ENCODE assay signal across 8 cellular contexts in the genomic region with DNA sequence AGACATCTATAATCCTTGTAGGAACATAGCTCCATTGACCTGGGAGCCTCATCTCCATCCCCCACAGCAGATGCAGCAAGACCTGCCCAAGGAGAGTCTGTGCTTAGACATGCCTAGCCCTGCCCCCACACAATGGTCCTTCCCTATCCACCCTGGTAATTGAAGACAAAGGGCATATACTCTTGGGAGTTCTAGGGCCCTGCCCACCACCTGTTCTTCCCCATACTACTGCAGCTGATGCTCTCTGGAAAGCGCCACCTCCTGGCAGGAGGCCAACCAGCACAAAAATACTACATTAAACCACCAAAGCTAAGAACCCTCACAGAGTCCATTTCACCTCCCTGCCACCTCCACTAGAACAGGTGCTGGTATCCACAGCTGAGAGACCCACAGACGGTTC. TPM values are rescaled to one million over a fixed set of nuclear protein-coding genes. Genes with fewer than 3 reads are reported as not detected.
DNase-seq lines count a peak whose midpoint lies in the region; TF ChIP-seq lines count a peak whose summit lies in the region.
"Not testable (repeated sequence)": the region's sequence is repeated elsewhere in the genome, so short reads cannot be mapped to it uniquely, and the experiment has no call there.

No MANE protein-coding gene starts in this region.

- peak overlapping the region in 1 of 6 donors; percentile 0 for H3K27ac Mint-ChIP-seq in immature natural killer cell

- in situ Hi-C loops in brain microvascular endothelial cell (cut with HindIII; ENCODE audit: low pct_ligation_motif_present, low sequenced_read_pairs): not testable (repeated sequence)

- H3K79me2 ChIP-seq in SU-DHL-6 (ENCODE audit: insufficient read depth, low read length): not testable (repeated sequence)

- H3K9me3 Mint-ChIP-seq in immature natural killer cell: peaks cover 0 to 18% (median 5%) of the 10 kb centered on the region in 6 donors

- not testable (repeated sequence) for H3K9me2 ChIP-seq in SU-DHL-6 (replicated peaks; ENCODE audit: insufficient read depth, low read length)

- H3K27me3 ChIP-seq in SU-DHL-6 (ENCODE audit: low read length); brain microvascular endothelial cell (replicated peaks): not testable (repeated sequence)

- not testable (repeated sequence) for H3F3A ChIP-seq in SU-DHL-6 (ENCODE audit: insufficient read depth)

- not testable (repeated sequence) for H3K9ac ChIP-seq in SU-DHL-6 (ENCODE audit: low read length)

- not testable (repeated sequence) for H3K27me3 Mint-ChIP-seq in immature natural killer cell (ENCODE audit: low read depth in 3 of 3)

- peaks cover 9 to 12% (median 12%) of the 10 kb centered on the region in 3 donors for H3K36me3 Mint-ChIP-seq in immature natural killer cell

- TF ChIP-seq CTCF in GM20000 (IDR thresholded peaks at IDR 0.05; ENCODE audit: extremely low read depth, missing control alignments): peak; percentile 23
- TF ChIP-seq CTCF in SU-DHL-6 (IDR thresholded peaks at IDR 0.05; ENCODE audit: insufficient read depth, low read length, poor library complexity, severe bottlenecking): peak; percentile 68
- peak; percentile 20 for TF ChIP-seq CTCF in brain microvascular endothelial cell (IDR thresholded peaks at IDR 0.05; ENCODE audit: low read depth, low read length, missing control alignments)

- not testable (repeated sequence) for H3K36me3 ChIP-seq in SU-DHL-6 (ENCODE audit: low read length); brain microvascular endothelial cell (replicated peaks)

- DNase-seq in DMS 273 (lab: John Stamatoyannopoulos, UW; ENCODE audit: unreplicated experiment): peak; percentile 81
- not testable (repeated sequence) for DNase-seq in GM20000 (ENCODE audit: low spot score); brain microvascular endothelial cell
- DNase-seq in NCI-H1105 treated with DMSO at 0.1 percent for 48 hours (lab: John Stamatoyannopoulos, UW): peak; percentile 66
- peak; percentile 13 for DNase-seq in NCI-H748 treated with DMSO at 0.1 percent for 48 hours (lab: John Stamatoyannopoulos, UW)
- DNase-seq in immature natural killer cell: peak; percentile 22 to 36 (median 31)
- DNase-seq in stimulated activated CD8-positive, alpha-beta memory T cell treated with anti-CD3 and anti-CD28 coated beads, Interleukin-4, amount 100 ng/mL, for 48 hours: peak; percentile 55

- H3K27ac ChIP-seq in SU-DHL-6 (ENCODE audit: low read depth, low read length): not testable (repeated sequence)
- peak overlapping the region; percentile 86 for H3K27ac ChIP-seq in brain microvascular endothelial cell

- not testable (repeated sequence) for H2AFZ ChIP-seq in SU-DHL-6 (ENCODE audit: low read depth, low read length, severe bottlenecking)

- not testable (repeated sequence) for H3K4me3 ChIP-seq in SU-DHL-6 (ENCODE audit: insufficient read depth, low read length, poor library complexity, severe bottlenecking); brain microvascular endothelial cell (ENCODE audit: low read depth, low read length)

- not testable (repeated sequence) for H4K20me1 ChIP-seq in SU-DHL-6 (ENCODE audit: low read depth, low read length)

- not testable (repeated sequence) for H3K9me3 ChIP-seq in SU-DHL-6 (ENCODE audit: insufficient read depth, low read length)

- peaks cover 11 to 30% of the 10 kb centered on the region in 2 donors for H3K4me1 Mint-ChIP-seq in immature natural killer cell

- H3K4me2 ChIP-seq in SU-DHL-6 (ENCODE audit: low read depth, low read length, poor library complexity, severe bottlenecking): not testable (repeated sequence)

- H3K4me3 Mint-ChIP-seq in immature natural killer cell: not testable (repeated sequence)

RNA-seq across cellular contexts. Expression of a gene that starts 18.3 kb away (rescaled TPM):
- polyA plus RNA-seq in immature natural killer cell: under 1 TPM in 2 of 3 donors, not detected in 1; 0.09 to 0.20 TPM
